In genomic region chr17:58991718-58992331, GRCh38 we compare ENCODE assay signal across 9 cellular contexts.
DNase-seq lines count a peak whose midpoint lies in the region; ATAC-seq and TF ChIP-seq lines count a peak whose summit lies in the region.
"Had no signal": no experiment of that assay in that cellular context is flagged by ENCODE, and none has a peak within 500 bp of the region (broad histone marks: within the 10 kb centered on the region; RNA-seq: fewer than 3 reads in every experiment).

No MANE protein-coding gene starts in this region.

- peak; percentile 82 for ATAC-seq in HG03196 (IDR thresholded peaks at IDR 0.05; ENCODE audit: unreplicated experiment)
- peak; percentile 55 to 91 for ATAC-seq in upper lobe of left lung (ENCODE audit: low FRiP score in 2 of 2)

- no peak overlapping the region for H3K4me3 ChIP-seq in epithelial cell of esophagus (ENCODE audit: low read length)
- H3K4me3 ChIP-seq in upper lobe of left lung = no peak overlapping the region

- TF ChIP-seq POLR2A in upper lobe of left lung (IDR thresholded peaks at IDR 0.05) = no peak

- no peak for TF ChIP-seq CTCF in epithelial cell of esophagus (IDR thresholded peaks at IDR 0.05; ENCODE audit: insufficient read depth, low read depth, low read length, missing control alignments)
- TF ChIP-seq CTCF in upper lobe of left lung (IDR thresholded peaks at IDR 0.05) = no peak

- peaks cover 0 to 4% (median 0%) of the 10 kb centered on the region in 4 donors for H3K36me3 ChIP-seq in upper lobe of left lung

- peak in 1 of 4 donors; percentile 23 for TF ChIP-seq EP300 in upper lobe of left lung (IDR thresholded peaks at IDR 0.05)

- DNase-seq in activated T-cell treated with anti-CD3 and anti-CD28 coated beads, Interleukin-2, amount 50 U/mL, for 48 hours = peak; percentile 37 to 39
- DNase-seq in activated T-cell treated with anti-CD3 and anti-CD28 coated beads for 4 hours (no peak), epithelial cell of esophagus (ENCODE audit: low read depth) (peak; percentile 32), upper lobe of left lung (peak in 1 of 2 donors; percentile 86), NCI-H524 (lab: John Stamatoyannopoulos, UW) (no peak), SKM-1 treated with dmso at 0.1 percent for 144 hours (lab: John Stamatoyannopoulos, UW; ENCODE audit: unreplicated experiment) (no peak), NOMO-1 treated with DMSO at 0.1 percent for 48 hours (lab: John Stamatoyannopoulos, UW; ENCODE audit: unreplicated experiment) (no peak)
- DNase-seq: C1 segment of cervical spinal cord had no signal

- no peaks in the 10 kb centered on the region for H3K9me3 ChIP-seq in upper lobe of left lung

- no peaks in the 10 kb centered on the region for H3K27me3 ChIP-seq in upper lobe of left lung

- peak overlapping the region; percentile 20 to 72 (median 68) for H3K27ac ChIP-seq in upper lobe of left lung

- H3K4me1 ChIP-seq in upper lobe of left lung = peaks cover 0 to 6% (median 2%) of the 10 kb centered on the region in 4 donors

- WGBS in upper lobe of left lung, 2 donors = 58 to 74% methylated on average over 4 of the region's 4 CpGs

Comparison
In these comparisons a context has a peak if more than half of its experiments do, and no peak if none do; other contexts are left out.
1. DNase-seq: peak in activated T-cell treated with anti-CD3 and anti-CD28 coated beads, Interleukin-2, amount 50 U/mL, for 48 hours (2 of 2) and epithelial cell of esophagus (single experiment); none in activated T-cell treated with anti-CD3 and anti-CD28 coated beads for 4 hours (single experiment), NCI-H524 (0 of 2), SKM-1 treated with dmso at 0.1 percent for 144 hours (single experiment) and NOMO-1 treated with DMSO at 0.1 percent for 48 hours (single experiment).